Comparison of ENCODE assay signal across 29 cellular contexts in genomic region chr11:9142732-9143131, GRCh38. TPM values are rescaled to one million over a fixed set of nuclear protein-coding genes. Genes with fewer than 3 reads are reported as not detected.
DNase-seq lines count a peak whose midpoint lies in the region; ATAC-seq and TF ChIP-seq lines count a peak whose summit lies in the region.
"Had no signal": no experiment of that assay in that cellular context is flagged by ENCODE, and none has a peak within 500 bp of the region (broad histone marks: within the 10 kb centered on the region; RNA-seq: fewer than 3 reads in every experiment).

No MANE protein-coding gene starts in this region.

- H3K36me3 ChIP-seq in naive thymus-derived CD4-positive, alpha-beta T cell (ENCODE audit: control insufficient read depth in 2 of 3, insufficient read depth in 3 of 3, low read length in 3 of 3), result peaks cover 0 to 92% (median 21%) of the 10 kb centered on the region in 3 experiments
- H3K36me3 ChIP-seq: uterus had no signal

- peak overlapping the region; percentile 61 for H3K27ac Mint-ChIP-seq in T-helper 17 cell
- peak overlapping the region in 7 of 9 donors; percentile 30 to 76 (median 44) for H3K27ac Mint-ChIP-seq in naive thymus-derived CD4-positive, alpha-beta T cell
- H3K27ac Mint-ChIP-seq: activated CD4-positive, alpha-beta T cell treated with anti-CD3 and anti-CD28 coated beads for 36 hours; activated CD8-positive, alpha-beta memory T cell treated with anti-CD3 and anti-CD28 coated beads, Interleukin-2, amount 10 ng/mL, durations not matched to agents 7 days and 5 days; activated T-helper 1 cell treated with anti-CD3 and anti-CD28 coated beads, Interleukin-12 subunit alpha, Interleukin-12 subunit beta, Interleukin-2, Interleukin-4 antibody, amounts not matched to agents 30 ng/mL and 10 ng/mL and 1 ng/mL, durations not matched to agents 14 hours and 24 hours and 36 hours; H9; memory B cell; T-helper 1 cell treated with Interleukin-12 subunit alpha and Interleukin-12 subunit beta and Interleukin-4 antibody, amounts not matched to agents 30 μg/mL and 1 μg/mL, for 36 hours had no signal

- CTCF ChIA-PET in naive thymus-derived CD4-positive, alpha-beta T cell (lab: Charles Lee), result no interaction called here

- DNase-seq in Ammon's horn (ENCODE audit: low spot score), result peak; percentile 92
- DNase-seq in T-helper 17 cell, result no peak
- peak; percentile 55 to 84 (median 74) for DNase-seq in dorsolateral prefrontal cortex
- DNase-seq in naive thymus-derived CD4-positive, alpha-beta T cell, result no peak
- DNase-seq in dedifferentiated amniotic fluid mesenchymal stem cell (ENCODE audit: extremely low spot score), result no peak
- DNase-seq in NCI-H524 (lab: John Stamatoyannopoulos, UW), result no peak
- DNase-seq: activated CD4-positive, alpha-beta T cell treated with anti-CD3 and anti-CD28 coated beads for 36 hours; activated CD8-positive, alpha-beta memory T cell treated with anti-CD3 and anti-CD28 coated beads, Interleukin-2, amount 10 ng/mL, durations not matched to agents 7 days and 5 days; Calu3; cortex of kidney; H9; left cardiac atrium; NCI-H187 treated with DMSO at 0.1 percent for 48 hours; NCI-H69; small intestine; stimulated activated CD4-positive, alpha-beta T cell treated with anti-CD3 and anti-CD28 coated beads, Interleukin-1b, Interleukin-23, amount 100 ng/mL, for 48 hours; uterus had no signal

- POLR2A ChIA-PET in naive thymus-derived CD4-positive, alpha-beta T cell (lab: Charles Lee), result interaction anchor here (1.2 kb wide), 1 partner anchor 18 kb away, joined by 3 read pairs; no protein-coding TSS in a partner anchor

- TF ChIP-seq CTCF in dorsolateral prefrontal cortex (IDR thresholded peaks at IDR 0.05 in 54 of 56, conservative IDR thresholded peaks at IDR 0.05 in 2 of 56; ENCODE audit: low read depth in 1 of 56, partially characterized antibody in 56 of 56), result peak in 7 of 56 donors; percentile 6 to 36 (median 14)

- ATAC-seq in T-helper 17 cell (no peak), HG03469 (IDR thresholded peaks at IDR 0.05; ENCODE audit: unreplicated experiment) (no peak), HG02852 (IDR thresholded peaks at IDR 0.05; ENCODE audit: unreplicated experiment) (no peak)
- no peak for ATAC-seq in naive thymus-derived CD4-positive, alpha-beta T cell
- ATAC-seq: activated CD4-positive, alpha-beta T cell treated with anti-CD3 and anti-CD28 coated beads for 36 hours; activated CD8-positive, alpha-beta memory T cell treated with anti-CD3 and anti-CD28 coated beads, Interleukin-2, amount 10 ng/mL, durations not matched to agents 7 days and 5 days; GM12878; HepG2; left cardiac atrium had no signal

- no peak overlapping the region for H3K4me3 Mint-ChIP-seq in T-helper 17 cell
- H3K4me3 Mint-ChIP-seq in naive thymus-derived CD4-positive, alpha-beta T cell, result no peak overlapping the region
- H3K4me3 Mint-ChIP-seq: activated CD4-positive, alpha-beta T cell treated with anti-CD3 and anti-CD28 coated beads for 36 hours; activated CD8-positive, alpha-beta memory T cell treated with anti-CD3 and anti-CD28 coated beads, Interleukin-2, amount 10 ng/mL, durations not matched to agents 7 days and 5 days; activated T-helper 1 cell treated with anti-CD3 and anti-CD28 coated beads, Interleukin-12 subunit alpha, Interleukin-12 subunit beta, Interleukin-2, Interleukin-4 antibody, amounts not matched to agents 30 ng/mL and 10 ng/mL and 1 ng/mL, durations not matched to agents 14 hours and 24 hours and 36 hours; H9; memory B cell; T-helper 1 cell treated with Interleukin-12 subunit alpha and Interleukin-12 subunit beta and Interleukin-4 antibody, amounts not matched to agents 30 μg/mL and 1 μg/mL, for 36 hours had no signal

- H3K4me1 ChIP-seq in naive thymus-derived CD4-positive, alpha-beta T cell (ENCODE audit: control insufficient read depth in 2 of 2, insufficient read depth in 2 of 2, low read length in 2 of 2), result no peaks in the 10 kb centered on the region
- H3K4me1 ChIP-seq: uterus had no signal

- H3K27me3 ChIP-seq in dorsolateral prefrontal cortex, result no peaks in the 10 kb centered on the region
- H3K27me3 ChIP-seq in naive thymus-derived CD4-positive, alpha-beta T cell (ENCODE audit: control insufficient read depth in 2 of 2, insufficient read depth in 2 of 2, low read length in 2 of 2), result no peaks in the 10 kb centered on the region
- H3K27me3 ChIP-seq: BLaER1 treated with 17β-estradiol and CSF1 and Interleukin-3, amounts not matched to agents 10 nM and 100 nM; breast epithelium; neutrophil; uterus had no signal

- H3K9me3 ChIP-seq in T-helper 17 cell (ENCODE audit: control insufficient read depth, low read length, poor library complexity, severe bottlenecking), result no peaks in the 10 kb centered on the region
- no peaks in the 10 kb centered on the region for H3K9me3 ChIP-seq in naive thymus-derived CD4-positive, alpha-beta T cell (ENCODE audit: control insufficient read depth in 2 of 3, low read length in 3 of 3)
- H3K9me3 ChIP-seq: BLaER1 treated with 17β-estradiol and CSF1 and Interleukin-3, amounts not matched to agents 10 nM and 100 nM; breast epithelium; neutrophil; thoracic aorta; uterus had no signal

- intact Hi-C loops in dorsolateral prefrontal cortex (cut with DNase I), result loop anchor here in 1 of 2 donors (5.0 to 10.0 kb wide), 4 partner anchors 125 to 458 kb away; partner anchors contain the start of genes DENND5A, IPO7, RPL27A and TRIM66
- intact Hi-C loops in naive thymus-derived CD4-positive, alpha-beta T cell (cut with micrococcal nuclease), result no loop called here

- H3K27me3 Mint-ChIP-seq in T-helper 17 cell, result no peaks in the 10 kb centered on the region
- H3K27me3 Mint-ChIP-seq in naive thymus-derived CD4-positive, alpha-beta T cell, result no peaks in the 10 kb centered on the region
- H3K27me3 Mint-ChIP-seq: activated CD4-positive, alpha-beta T cell treated with anti-CD3 and anti-CD28 coated beads for 36 hours; activated CD8-positive, alpha-beta memory T cell treated with anti-CD3 and anti-CD28 coated beads, Interleukin-2, amount 10 ng/mL, durations not matched to agents 7 days and 5 days; memory B cell had no signal

- H3K9me3 Mint-ChIP-seq in naive thymus-derived CD4-positive, alpha-beta T cell, result no peaks in the 10 kb centered on the region
- H3K9me3 Mint-ChIP-seq: activated T-helper 1 cell treated with anti-CD3 and anti-CD28 coated beads, Interleukin-12 subunit alpha, Interleukin-12 subunit beta, Interleukin-2, Interleukin-4 antibody, amounts not matched to agents 30 ng/mL and 10 ng/mL and 1 ng/mL, durations not matched to agents 14 hours and 24 hours and 36 hours; H9; memory B cell; T-helper 1 cell treated with Interleukin-12 subunit alpha and Interleukin-12 subunit beta and Interleukin-4 antibody, amounts not matched to agents 30 μg/mL and 1 μg/mL, for 36 hours had no signal

- peaks cover 9% of the 10 kb centered on the region for H3K36me3 Mint-ChIP-seq in T-helper 17 cell (ENCODE audit: low read depth)
- peaks cover 23 to 72% (median 39%) of the 10 kb centered on the region in 5 donors for H3K36me3 Mint-ChIP-seq in naive thymus-derived CD4-positive, alpha-beta T cell
- H3K36me3 Mint-ChIP-seq: activated CD8-positive, alpha-beta memory T cell treated with anti-CD3 and anti-CD28 coated beads, Interleukin-2, amount 10 ng/mL, durations not matched to agents 7 days and 5 days had no signal

- peak overlapping the region; percentile 30 to 93 (median 81) for H3K27ac ChIP-seq in dorsolateral prefrontal cortex
- H3K27ac ChIP-seq in naive thymus-derived CD4-positive, alpha-beta T cell (ENCODE audit: low read depth, low read length), result no peak overlapping the region
- H3K27ac ChIP-seq: BLaER1 treated with 17β-estradiol and CSF1 and Interleukin-3, amounts not matched to agents 10 nM and 100 nM; breast epithelium; neutrophil; RWPE1; thoracic aorta; uterus had no signal

- peaks cover 23% of the 10 kb centered on the region for H3K4me1 Mint-ChIP-seq in T-helper 17 cell
- peaks cover 3 to 40% (median 12%) of the 10 kb centered on the region in 7 donors for H3K4me1 Mint-ChIP-seq in naive thymus-derived CD4-positive, alpha-beta T cell

- H3K4me3 ChIP-seq in dorsolateral prefrontal cortex, result peak overlapping the region in 3 of 59 donors; percentile 4 to 7 (median 4)
- no peak overlapping the region for H3K4me3 ChIP-seq in naive thymus-derived CD4-positive, alpha-beta T cell (ENCODE audit: low read length)
- H3K4me3 ChIP-seq: BLaER1 treated with 17β-estradiol and CSF1 and Interleukin-3, amounts not matched to agents 10 nM and 100 nM; breast epithelium; GM12878; thoracic aorta; uterus had no signal

RNA-seq across cellular contexts. Expression of gene SCUBE2, which starts 51.3 kb away (rescaled TPM):
- under 1 TPM in 1 of 2 donors, not detected in 1; 0.10 TPM for total RNA-seq in T-helper 17 cell
- total RNA-seq in dorsolateral prefrontal cortex, result 10 to 100 TPM in 4 of 120 experiments, 1 to 10 TPM in 116; 2.1 to 11.6 (median 4.9) TPM
- under 1 TPM in 3 of 5 experiments, not detected in 2; 0.45 to 0.92 (median 0.54) TPM for total RNA-seq in naive thymus-derived CD4-positive, alpha-beta T cell
- polyA plus RNA-seq in naive thymus-derived CD4-positive, alpha-beta T cell, result not detected
- total RNA-seq: activated CD4-positive, alpha-beta T cell treated with anti-CD3 and anti-CD28 coated beads for 36 hours; activated CD8-positive, alpha-beta memory T cell treated with anti-CD3 and anti-CD28 coated beads, Interleukin-2, amount 10 ng/mL, durations not matched to agents 7 days and 5 days; activated T-helper 1 cell treated with anti-CD3 and anti-CD28 coated beads, Interleukin-12 subunit alpha, Interleukin-12 subunit beta, Interleukin-2, Interleukin-4 antibody, amounts not matched to agents 30 ng/mL and 10 ng/mL and 1 ng/mL, durations not matched to agents 14 hours and 24 hours and 36 hours; Calu3; HepG2 had no signal

Comparison
In these comparisons a context has a peak if more than half of its experiments do, and no peak if none do; other contexts are left out.
1. DNase-seq: peak in Ammon's horn (single experiment) and dorsolateral prefrontal cortex (10 of 10); none in T-helper 17 cell (0 of 3), naive thymus-derived CD4-positive, alpha-beta T cell (0 of 9), dedifferentiated amniotic fluid mesenchymal stem cell (single experiment) and NCI-H524 (0 of 2).